In genomic region chr19:44025217-44025936, GRCh38 we compare ENCODE assay signal across 8 cellular contexts.
DNase-seq lines count a peak whose midpoint lies in the region; ATAC-seq lines count a peak whose summit lies in the region.

Gene ZNF222 (plus strand): TSS chr19:44025379. CDS start chr19:44025437, 58 bp downstream.

- H3K36me3 Mint-ChIP-seq in effector memory CD8-positive, alpha-beta T cell (ENCODE audit: insufficient read depth), result peaks cover 13% of the 10 kb centered on the region
- peaks cover 41% of the 10 kb centered on the region for H3K36me3 Mint-ChIP-seq in memory B cell

- H3K27ac Mint-ChIP-seq in effector memory CD8-positive, alpha-beta T cell, result peak within 1 kb of the TSS; percentile 95 to 97
- peak within 1 kb of the TSS; percentile 79 for H3K27ac Mint-ChIP-seq in memory B cell

- DNase-seq in AML-193 (lab: John Stamatoyannopoulos, UW), result peak; percentile 86 to 91
- peak; percentile 61 for DNase-seq in NCI-H774 (lab: John Stamatoyannopoulos, UW)
- DNase-seq in activated CD8-positive, alpha-beta memory T cell treated with anti-CD3 and anti-CD28 coated beads for 1 hour (ENCODE audit: extremely low read depth in 1 of 2, low read depth in 1 of 2), result peak; percentile 54 to 59
- DNase-seq in effector memory CD8-positive, alpha-beta T cell, result peak; percentile 56 to 70 (median 61)
- peak; percentile 51 to 54 for DNase-seq in memory B cell (ENCODE audit: low spot score in 2 of 2)
- DNase-seq in stimulated activated CD4-positive, alpha-beta T cell treated with anti-CD3 and anti-CD28 coated beads, TNF-alpha, amount 100 ng/mL, for 48 hours (ENCODE audit: low read depth in 3 of 3), result peak; percentile 57 to 73 (median 63)

- ATAC-seq in GM19043 (IDR thresholded peaks at IDR 0.05; ENCODE audit: low read depth, unreplicated experiment) (peak; percentile 94), HG03469 (IDR thresholded peaks at IDR 0.05; ENCODE audit: unreplicated experiment) (peak; percentile 72), memory B cell (ENCODE audit: low read depth) (peak; percentile 100)
- peak; percentile 100 for ATAC-seq in effector memory CD8-positive, alpha-beta T cell (replicated peaks)

- peaks cover 10 to 11% of the 10 kb centered on the region in 2 donors for H3K27me3 Mint-ChIP-seq in effector memory CD8-positive, alpha-beta T cell
- no peaks in the 10 kb centered on the region for H3K27me3 Mint-ChIP-seq in memory B cell

- H3K4me1 Mint-ChIP-seq in effector memory CD8-positive, alpha-beta T cell (ENCODE audit: low read depth in 2 of 2), result peaks cover 19 to 21% of the 10 kb centered on the region in 2 donors
- peaks cover 19% of the 10 kb centered on the region for H3K4me1 Mint-ChIP-seq in memory B cell

- H3K9me3 Mint-ChIP-seq in effector memory CD8-positive, alpha-beta T cell, result peaks cover 15 to 26% of the 10 kb centered on the region in 2 donors
- peaks cover 22% of the 10 kb centered on the region for H3K9me3 Mint-ChIP-seq in memory B cell

- H3K4me3 Mint-ChIP-seq in effector memory CD8-positive, alpha-beta T cell, result peak within 1 kb of the TSS; percentile 96 to 99
- peak within 1 kb of the TSS; percentile 98 for H3K4me3 Mint-ChIP-seq in memory B cell

Comparison
In these comparisons a context has a peak if more than half of its experiments do, and no peak if none do; other contexts are left out.
1. Peak in every context shown above with its lines: DNase-seq and ATAC-seq.